23 cellular contexts compared by ENCODE assay signal in genomic region chr3:1529666-1530065, GRCh38.
"Had no signal": no experiment of that assay in that cellular context is flagged by ENCODE, and none has a peak within 500 bp of the region (broad histone marks: within the 10 kb centered on the region; RNA-seq: fewer than 3 reads in every experiment).

No MANE protein-coding gene starts in this region.

- H3K4me3 Mint-ChIP-seq: dendritic cell treated with granulocyte-macrophage colony-stimulating factor and Interleukin-4, amounts not matched to agents 40 ng/mL and 50 ng/mL, for 4 days; effector memory CD8-positive, alpha-beta T cell; endodermal cell; naive thymus-derived CD4-positive, alpha-beta T cell had no signal

- H3K4me1 Mint-ChIP-seq: naive thymus-derived CD4-positive, alpha-beta T cell had no signal

- DNase-seq: colonic mucosa; cortex of kidney; effector CD8-positive, alpha-beta T cell; effector memory CD8-positive, alpha-beta T cell; endodermal cell; erythroblast; esophagus squamous epithelium; foreskin fibroblast; foreskin melanocyte; gastrocnemius medialis; glutamatergic neuron; head of caudate nucleus; heart right ventricle; hippocampal formation; left cardiac atrium; left lung; left ventricle myocardium superior; lower lobe of right lung; mesenchymal stem cell; midbrain; naive thymus-derived CD4-positive, alpha-beta T cell had no signal

- H3K36me3 Mint-ChIP-seq: naive thymus-derived CD4-positive, alpha-beta T cell had no signal

- H3K27ac Mint-ChIP-seq: dendritic cell treated with granulocyte-macrophage colony-stimulating factor and Interleukin-4, amounts not matched to agents 40 ng/mL and 50 ng/mL, for 4 days; effector memory CD8-positive, alpha-beta T cell; endodermal cell; naive thymus-derived CD4-positive, alpha-beta T cell had no signal

- H3K27ac ChIP-seq: colonic mucosa, epithelial cell of prostate, esophagus squamous epithelium, gastrocnemius medialis, heart right ventricle, left lung, lower lobe of right lung had no signal

- H3K9me3 Mint-ChIP-seq: endodermal cell had no signal

- H3K27me3 Mint-ChIP-seq: dendritic cell treated with granulocyte-macrophage colony-stimulating factor and Interleukin-4, amounts not matched to agents 40 ng/mL and 50 ng/mL, for 4 days; effector memory CD8-positive, alpha-beta T cell; naive thymus-derived CD4-positive, alpha-beta T cell had no signal
